In genomic region chr9:126706698-126707053, GRCh38 we compare ENCODE assay signal across 14 cellular contexts.
DNase-seq lines count a peak whose midpoint lies in the region; ATAC-seq and TF ChIP-seq lines count a peak whose summit lies in the region.
"Had no signal": no experiment of that assay in that cellular context is flagged by ENCODE, and none has a peak within 500 bp of the region (broad histone marks: within the 10 kb centered on the region; RNA-seq: fewer than 3 reads in every experiment).

No MANE protein-coding gene starts in this region.

- peaks cover 8% of the 10 kb centered on the region for H3K27me3 ChIP-seq in CD8-positive, alpha-beta T cell (ENCODE audit: insufficient read depth, low read length)
- H3K27me3 ChIP-seq in PC-9 (ENCODE audit: insufficient read depth, low read depth) = peaks cover 12% of the 10 kb centered on the region; the same call in 1 of the 2 replicates

- no TSS peak for BruUV-seq in PC-9 (replicated peaks; lab: Mats Ljungman, UMichigan)

- H3K27ac ChIP-seq in CD8-positive, alpha-beta T cell (ENCODE audit: low read depth, low read length) = no peak overlapping the region
- H3K27ac ChIP-seq in PC-9 = no peak overlapping the region

- peaks cover 19% of the 10 kb centered on the region for H3K4me1 Mint-ChIP-seq in CD8-positive, alpha-beta T cell (ENCODE audit: low read depth)
- peaks cover 4% of the 10 kb centered on the region for H3K4me1 Mint-ChIP-seq in glutamatergic neuron (ENCODE audit: low read depth, unreplicated experiment)

- no peak overlapping the region for H3K27ac Mint-ChIP-seq in CD8-positive, alpha-beta T cell
- H3K27ac Mint-ChIP-seq in glutamatergic neuron (ENCODE audit: unreplicated experiment) = no peak overlapping the region
- H3K27ac Mint-ChIP-seq: T-cell had no signal

- DNase-seq in DMS153 treated with DMSO at 0.1 percent for 48 hours (lab: John Stamatoyannopoulos, UW; ENCODE audit: unreplicated experiment) (peak; percentile 11), DMS153 (lab: John Stamatoyannopoulos, UW) (no peak), PC-9 (no peak), glutamatergic neuron (no peak), GM20000 (ENCODE audit: low spot score) (no peak)
- DNase-seq in CD8-positive, alpha-beta T cell = no peak
- DNase-seq: NCI-H1092 treated with DMSO at 0.1 percent for 48 hours, NCI-H1436 treated with DMSO at 0.1 percent for 48 hours, NCI-H1930 had no signal

- H3K9me3 Mint-ChIP-seq in CD8-positive, alpha-beta T cell = no peaks in the 10 kb centered on the region
- no peaks in the 10 kb centered on the region for H3K9me3 Mint-ChIP-seq in glutamatergic neuron (ENCODE audit: unreplicated experiment)
- H3K9me3 Mint-ChIP-seq: T-cell had no signal

- H3K4me1 ChIP-seq in CD8-positive, alpha-beta T cell (ENCODE audit: insufficient read depth, low read length) = peaks cover 13% of the 10 kb centered on the region
- peaks cover 17% of the 10 kb centered on the region for H3K4me1 ChIP-seq in PC-9 (replicated peaks; ENCODE audit: insufficient read depth)

- ATAC-seq in CD8-positive, alpha-beta T cell = no peak
- ATAC-seq in HG02642 (IDR thresholded peaks at IDR 0.05; ENCODE audit: poor library complexity, unreplicated experiment) (no peak), GM19351 (IDR thresholded peaks at IDR 0.05; ENCODE audit: unreplicated experiment) (no peak)

- H3K4me3 Mint-ChIP-seq in CD8-positive, alpha-beta T cell = no peak overlapping the region
- H3K4me3 Mint-ChIP-seq in glutamatergic neuron (ENCODE audit: unreplicated experiment) = no peak overlapping the region
- H3K4me3 Mint-ChIP-seq: CD8-positive, alpha-beta memory T cell; T-cell had no signal

- no peaks in the 10 kb centered on the region for H3K36me3 Mint-ChIP-seq in CD8-positive, alpha-beta T cell
- H3K36me3 Mint-ChIP-seq in glutamatergic neuron (ENCODE audit: unreplicated experiment) = no peaks in the 10 kb centered on the region
- H3K36me3 Mint-ChIP-seq: CD8-positive, alpha-beta memory T cell; T-cell had no signal

- no peaks in the 10 kb centered on the region for H3K9me2 ChIP-seq in PC-9 (ENCODE audit: insufficient read depth)

- peaks cover 27% of the 10 kb centered on the region for H3K27me3 Mint-ChIP-seq in CD8-positive, alpha-beta T cell (ENCODE audit: low read depth)
- H3K27me3 Mint-ChIP-seq in glutamatergic neuron (ENCODE audit: unreplicated experiment) = peaks cover 13% of the 10 kb centered on the region

- no peaks in the 10 kb centered on the region for H3K9me3 ChIP-seq in CD8-positive, alpha-beta T cell (ENCODE audit: low read length)
- H3K9me3 ChIP-seq in PC-9 (ENCODE audit: insufficient read depth, low read depth) = no peaks in the 10 kb centered on the region

- H3K79me2 ChIP-seq in PC-9 (ENCODE audit: low read depth) = no peaks in the 10 kb centered on the region

- no peak overlapping the region for H3K4me2 ChIP-seq in PC-9

- no peaks in the 10 kb centered on the region for H4K20me1 ChIP-seq in PC-9 (ENCODE audit: insufficient read depth)

- peak; percentile 8 for TF ChIP-seq CTCF in CD8-positive, alpha-beta T cell (IDR thresholded peaks at IDR 0.05)
- peak; percentile 24; the same call in 1 of the 2 replicates for TF ChIP-seq CTCF in PC-9 (conservative IDR thresholded peaks at IDR 0.05)
- TF ChIP-seq CTCF in glutamatergic neuron (IDR thresholded peaks at IDR 0.05; ENCODE audit: partially characterized antibody, unreplicated experiment) = peak; percentile 0
- no peak for TF ChIP-seq CTCF in GM20000 (IDR thresholded peaks at IDR 0.05; ENCODE audit: extremely low read depth, missing control alignments)

- no peaks in the 10 kb centered on the region for H3K36me3 ChIP-seq in CD8-positive, alpha-beta T cell (ENCODE audit: insufficient read depth, low read length)
- H3K36me3 ChIP-seq in PC-9 (ENCODE audit: low read depth) = no peaks in the 10 kb centered on the region

- CTCF ChIA-PET in CD8-positive, alpha-beta T cell (lab: Charles Lee) = interaction anchor here (0.6 to 11.7 kb wide), 23 partner anchors 8 to 119 kb away, joined by 3 to 660 read pairs (median 11); partner anchors contain the start of gene ZBTB43
- CTCF ChIA-PET in PC-9 (lab: Charles Lee) = interaction anchor here (0.6 to 2.2 kb wide), 16 partner anchors 8 to 1292 kb away, joined by 3 to 40 read pairs (median 3); no protein-coding TSS in a partner anchor

- no peak overlapping the region for H3K4me3 ChIP-seq in CD8-positive, alpha-beta T cell (ENCODE audit: low read depth, low read length)
- H3K4me3 ChIP-seq in PC-9 = no peak overlapping the region
- H3K4me3 ChIP-seq: K562 had no signal

- POLR2A ChIA-PET in CD8-positive, alpha-beta T cell (lab: Charles Lee) = interaction anchor here (0.7 to 3.3 kb wide), 7 partner anchors 8 to 98 kb away, joined by 3 to 19 read pairs (median 3); partner anchors contain the start of gene ZBTB43
- POLR2A ChIA-PET in PC-9 (lab: Charles Lee; ENCODE audit: unreplicated experiment) = interaction anchor here (0.6 kb wide), 1 partner anchor 73 kb away, joined by 3 read pairs; no protein-coding TSS in a partner anchor

- H2AFZ ChIP-seq in PC-9 = no peak overlapping the region

- peaks cover 4% of the 10 kb centered on the region; the same call in 1 of the 2 replicates for H3F3A ChIP-seq in PC-9 (ENCODE audit: insufficient read depth, low read depth)

- intact Hi-C loops in CD8-positive, alpha-beta T cell (cut with DNase I, micrococcal nuclease) = loop anchor here in 1 of 2 experiments (5.0 kb wide), 1 partner anchor 41 kb away; no protein-coding TSS in a partner anchor
- intact Hi-C loops in PC-9 (cut with micrococcal nuclease; ENCODE audit: unreplicated experiment) = loop anchor here (1.0 to 2.0 kb wide), 2 partner anchors 75 to 206 kb away; no protein-coding TSS in a partner anchor
